In the genomic region with DNA sequence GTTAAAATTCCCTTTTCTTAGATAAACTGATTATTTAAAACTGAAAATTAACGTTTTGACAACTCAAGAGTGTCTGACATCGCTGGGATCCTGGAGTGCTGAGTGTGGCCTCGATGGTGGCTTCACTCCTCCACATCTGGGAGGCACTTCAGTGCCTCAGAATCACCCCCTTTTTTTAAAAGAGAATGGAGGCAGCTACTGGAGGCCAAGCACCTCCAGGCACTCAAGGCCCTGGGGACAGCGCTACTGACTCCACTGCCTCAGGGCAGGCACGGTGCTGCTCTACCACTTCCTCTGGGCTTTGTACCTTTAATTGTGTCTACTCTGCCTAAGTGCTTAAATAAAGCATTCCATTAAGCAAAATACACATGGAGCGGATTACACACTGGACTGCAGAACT, we compare ENCODE assay signal across 1 cellular context.
TF ChIP-seq lines count a peak whose summit lies in the region.

No MANE protein-coding gene starts in this region.

TF ChIP-seq in K562, 482 proteins besides CTCF, POLR2A, EP300 and RAD21:
- no peak for TF ChIP-seq ZNF197 (CRISPR knock-in tag; IDR thresholded peaks at IDR 0.05; ENCODE audit: low read depth)
- TF ChIP-seq CCAR2 (IDR thresholded peaks at IDR 0.05; ENCODE audit: low read depth, low read length): no peak
- TF ChIP-seq, protein P1, sequence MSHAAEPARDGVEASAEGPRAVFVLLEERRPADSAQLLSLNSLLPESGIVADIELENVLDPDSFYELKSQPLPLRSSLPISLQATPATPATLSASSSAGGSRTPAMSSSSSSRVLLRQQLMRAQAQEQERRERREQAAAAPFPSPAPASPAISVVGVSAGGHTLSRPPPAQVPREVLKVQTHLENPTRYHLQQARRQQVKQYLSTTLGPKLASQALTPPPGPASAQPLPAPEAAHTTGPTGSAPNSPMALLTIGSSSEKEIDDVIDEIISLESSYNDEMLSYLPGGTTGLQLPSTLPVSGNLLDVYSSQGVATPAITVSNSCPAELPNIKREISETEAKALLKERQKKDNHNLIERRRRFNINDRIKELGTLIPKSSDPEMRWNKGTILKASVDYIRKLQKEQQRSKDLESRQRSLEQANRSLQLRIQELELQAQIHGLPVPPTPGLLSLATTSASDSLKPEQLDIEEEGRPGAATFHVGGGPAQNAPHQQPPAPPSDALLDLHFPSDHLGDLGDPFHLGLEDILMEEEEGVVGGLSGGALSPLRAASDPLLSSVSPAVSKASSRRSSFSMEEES (CRISPR knock-in tag; IDR thresholded peaks at IDR 0.05): no peak
- TF ChIP-seq, protein P2, sequence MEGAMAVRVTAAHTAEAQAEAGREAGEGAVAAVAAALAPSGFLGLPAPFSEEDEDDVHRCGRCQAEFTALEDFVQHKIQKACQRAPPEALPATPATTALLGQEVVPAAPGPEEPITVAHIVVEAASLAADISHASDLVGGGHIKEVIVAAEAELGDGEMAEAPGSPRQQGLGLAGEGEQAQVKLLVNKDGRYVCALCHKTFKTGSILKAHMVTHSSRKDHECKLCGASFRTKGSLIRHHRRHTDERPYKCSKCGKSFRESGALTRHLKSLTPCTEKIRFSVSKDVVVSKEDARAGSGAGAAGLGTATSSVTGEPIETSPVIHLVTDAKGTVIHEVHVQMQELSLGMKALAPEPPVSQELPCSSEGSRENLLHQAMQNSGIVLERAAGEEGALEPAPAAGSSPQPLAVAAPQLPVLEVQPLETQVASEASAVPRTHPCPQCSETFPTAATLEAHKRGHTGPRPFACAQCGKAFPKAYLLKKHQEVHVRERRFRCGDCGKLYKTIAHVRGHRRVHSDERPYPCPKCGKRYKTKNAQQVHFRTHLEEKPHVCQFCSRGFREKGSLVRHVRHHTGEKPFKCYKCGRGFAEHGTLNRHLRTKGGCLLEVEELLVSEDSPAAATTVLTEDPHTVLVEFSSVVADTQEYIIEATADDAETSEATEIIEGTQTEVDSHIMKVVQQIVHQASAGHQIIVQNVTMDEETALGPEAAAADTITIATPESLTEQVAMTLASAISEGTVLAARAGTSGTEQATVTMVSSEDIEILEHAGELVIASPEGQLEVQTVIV (CRISPR knock-in tag; IDR thresholded peaks at IDR 0.05; ENCODE audit: borderline replicate concordance): no peak
- TF ChIP-seq PHF21A (IDR thresholded peaks at IDR 0.05; ENCODE audit: borderline replicate concordance, low read depth): no peak
- no peak for TF ChIP-seq LARP7 (IDR thresholded peaks at IDR 0.05)
- no peak for TF ChIP-seq CC2D1A (IDR thresholded peaks at IDR 0.05)
- TF ChIP-seq SMAD1 (IDR thresholded peaks at IDR 0.05; ENCODE audit: low read depth, low read length, partially characterized antibody): no peak
- no peak for TF ChIP-seq KLF16 (IDR thresholded peaks at IDR 0.05)
- no peak for TF ChIP-seq ZNF282 (CRISPR knock-in tag; IDR thresholded peaks at IDR 0.05)
- TF ChIP-seq EWSR1 (IDR thresholded peaks at IDR 0.05; ENCODE audit: borderline replicate concordance, low read depth, partially characterized antibody): no peak
- TF ChIP-seq NFIC (IDR thresholded peaks at IDR 0.05): no peak
- no peak for TF ChIP-seq FOXK1 (CRISPR knock-in tag; IDR thresholded peaks at IDR 0.05; ENCODE audit: borderline replicate concordance)
- TF ChIP-seq, protein P3, sequence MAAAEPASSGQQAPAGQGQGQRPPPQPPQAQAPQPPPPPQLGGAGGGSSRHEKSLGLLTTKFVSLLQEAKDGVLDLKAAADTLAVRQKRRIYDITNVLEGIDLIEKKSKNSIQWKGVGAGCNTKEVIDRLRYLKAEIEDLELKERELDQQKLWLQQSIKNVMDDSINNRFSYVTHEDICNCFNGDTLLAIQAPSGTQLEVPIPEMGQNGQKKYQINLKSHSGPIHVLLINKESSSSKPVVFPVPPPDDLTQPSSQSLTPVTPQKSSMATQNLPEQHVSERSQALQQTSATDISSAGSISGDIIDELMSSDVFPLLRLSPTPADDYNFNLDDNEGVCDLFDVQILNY (CRISPR knock-in tag; IDR thresholded peaks at IDR 0.05): no peak
- TF ChIP-seq DPF2 (IDR thresholded peaks at IDR 0.05): no peak
TF ChIP-seq in K562: peak in this region for 0.
